In the genomic region with DNA sequence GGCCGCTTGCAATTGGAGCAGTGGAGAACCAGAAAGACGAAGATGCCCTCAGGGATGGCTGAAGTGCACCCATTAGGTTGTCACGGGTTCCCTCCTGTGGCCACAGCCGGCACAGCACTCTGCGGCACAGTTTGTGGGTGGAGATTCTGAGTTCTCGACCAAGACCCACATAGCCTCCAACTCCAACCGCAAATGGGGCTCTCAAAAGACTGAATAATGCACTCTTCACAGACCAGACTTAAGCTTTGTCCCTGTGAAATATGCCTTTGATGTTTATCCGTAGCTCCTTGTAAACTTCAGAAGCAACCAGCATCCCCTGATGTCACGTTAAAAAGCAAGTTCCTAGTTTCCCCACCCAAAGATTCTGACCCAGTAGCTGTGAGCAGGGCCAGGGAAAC, we compare ENCODE assay signal across 9 cellular contexts. TPM values are rescaled to one million over a fixed set of nuclear protein-coding genes. Genes with fewer than 3 reads are reported as not detected.
DNase-seq lines count a peak whose midpoint lies in the region; ATAC-seq and TF ChIP-seq lines count a peak whose summit lies in the region.
"Had no signal": no experiment of that assay in that cellular context is flagged by ENCODE, and none has a peak within 500 bp of the region (broad histone marks: within the 10 kb centered on the region; RNA-seq: fewer than 3 reads in every experiment).

No MANE protein-coding gene starts in this region.

- TF ChIP-seq CTCF in DND-41 (IDR thresholded peaks at IDR 0.05; ENCODE audit: borderline replicate concordance, extremely low read depth, low read length, poor library complexity, severe bottlenecking): peak; percentile 99
- peak; percentile 91 for TF ChIP-seq CTCF in Panc1 (IDR thresholded peaks at IDR 0.05)
- TF ChIP-seq CTCF in foreskin keratinocyte (conservative IDR thresholded peaks at IDR 0.05): peak; percentile 95
- TF ChIP-seq CTCF in tibial artery (IDR thresholded peaks at IDR 0.05): peak; percentile 89 to 91

- intact Hi-C loops in Panc1 (cut with micrococcal nuclease; ENCODE audit: unreplicated experiment) (loop anchor here (1.0 kb wide), 1 partner anchor 164 kb away; no protein-coding TSS in a partner anchor), tibial artery (cut with DNase I; ENCODE audit: low total_unique reads) (loop anchor here (10.0 kb wide), 2 partner anchors 162 to 262 kb away; no protein-coding TSS in a partner anchor)

- H3K27ac ChIP-seq in DND-41 (ENCODE audit: low read length): no peak overlapping the region
- no peak overlapping the region for H3K27ac ChIP-seq in Panc1 (ENCODE audit: low read length)
- H3K27ac ChIP-seq in foreskin keratinocyte: no peak overlapping the region
- H3K27ac ChIP-seq in tibial artery: no peak overlapping the region
- H3K27ac ChIP-seq: epithelial cell of prostate had no signal

- H3K9ac ChIP-seq in DND-41 (ENCODE audit: low read depth, low read length): no peak overlapping the region

- no peaks in the 10 kb centered on the region for H3K79me2 ChIP-seq in DND-41 (ENCODE audit: insufficient read depth, low read length)

- no TSS peak for BruUV-seq in Panc1 (replicated peaks; lab: Mats Ljungman, UMichigan)

- CTCF ChIA-PET in Panc1 (lab: Charles Lee): no interaction called here

- H3K4me2 ChIP-seq in DND-41 (ENCODE audit: insufficient read depth, low read length): no peak overlapping the region

- peak; percentile 81 for DNase-seq in DND-41
- DNase-seq in KBM-7: peak; percentile 65
- DNase-seq in Panc1 (ENCODE audit: low read depth, low spot score): peak; percentile 58
- peak; percentile 11 to 19 for DNase-seq in activated T-helper 1 cell treated with anti-CD3 and anti-CD28 coated beads, Interleukin-2, amount 50 U/mL, for 16 hours (ENCODE audit: low read depth in 1 of 2, low spot score in 1 of 2)
- DNase-seq in foreskin keratinocyte: peak in 1 of 2 donors; percentile 50
- DNase-seq in occipital lobe (lab: John Stamatoyannopoulos, UW): peak; percentile 39
- DNase-seq in tibial artery: peak; percentile 85 to 88

- no peaks in the 10 kb centered on the region for H4K20me1 ChIP-seq in DND-41 (ENCODE audit: insufficient read depth, low read length)

- H3K4me3 ChIP-seq in DND-41 (ENCODE audit: low read depth in 1 of 2, low read length in 2 of 2) (no peak overlapping the region), Panc1 (ENCODE audit: low read depth in 2 of 2, low read length in 2 of 2) (no peak overlapping the region), tibial artery (no peak overlapping the region)

- H3K4me1 ChIP-seq in DND-41 (ENCODE audit: insufficient read depth, low read length) (0 out of 2 replicates have a peak, but pooled peaks cover 3% of the 10 kb centered on the region), Panc1 (ENCODE audit: control insufficient read depth, insufficient read depth, low read length) (no peaks in the 10 kb centered on the region), foreskin keratinocyte (no peaks in the 10 kb centered on the region), tibial artery (peaks cover 0 to 7% (median 0%) of the 10 kb centered on the region in 4 donors)

- H3K9me3 ChIP-seq in DND-41 (ENCODE audit: insufficient read depth, low read length, severe bottlenecking) (no peaks in the 10 kb centered on the region), Panc1 (ENCODE audit: control insufficient read depth, insufficient read depth, low read depth, low read length) (no peaks in the 10 kb centered on the region), tibial artery (no peaks in the 10 kb centered on the region)

- peak; percentile 97 for ATAC-seq in DND-41 (ENCODE audit: insufficient read depth, low read depth)
- ATAC-seq in GM21717 (IDR thresholded peaks at IDR 0.05; ENCODE audit: unreplicated experiment): peak; percentile 91
- ATAC-seq in Panc1: peak; percentile 95
- peak; percentile 95 for ATAC-seq in foreskin keratinocyte

- H3K36me3 ChIP-seq in DND-41 (ENCODE audit: insufficient read depth, low read length) (no peaks in the 10 kb centered on the region), Panc1 (ENCODE audit: control insufficient read depth, insufficient read depth, low read length) (no peaks in the 10 kb centered on the region), tibial artery (no peaks in the 10 kb centered on the region)

- POLR2A ChIA-PET in Panc1 (lab: Charles Lee): no interaction called here

- H2AFZ ChIP-seq in DND-41 (ENCODE audit: low read depth, low read length): no peak overlapping the region

- H3K27me3 ChIP-seq in DND-41 (ENCODE audit: insufficient read depth, low read length, poor library complexity) (peaks cover 29% of the 10 kb centered on the region), Panc1 (ENCODE audit: control insufficient read depth, insufficient read depth, low read length) (no peaks in the 10 kb centered on the region; the same call in 1 of the 2 replicates), foreskin keratinocyte (no peaks in the 10 kb centered on the region), tibial artery (peaks cover 0 to 8% of the 10 kb centered on the region in 2 donors)

- in situ Hi-C loops in KBM-7 (cut with MboI; ENCODE audit: low pct_unique_long_range_greater_than_20kb, low sequenced_read_pairs): no loop called here
- in situ Hi-C loops in Panc1 (cut with HindIII; ENCODE audit: low pct_unique_long_range_greater_than_20kb, low sequenced_read_pairs): no loop called here

RNA-seq across cellular contexts. Expression of a gene that starts 0.9 kb away (rescaled TPM):
- not detected for total RNA-seq in Panc1 (2021; ENCODE audit: unreplicated experiment)
- not detected for polyA plus RNA-seq in Panc1 (2012; ENCODE audit: insufficient read length)
- not detected in 2 replicates for total RNA-seq in foreskin keratinocyte
- not detected in 2 replicates for polyA plus RNA-seq in foreskin keratinocyte
- total RNA-seq in occipital lobe: not detected

RNA-seq across cellular contexts. Expression of a gene that starts 31.1 kb away (rescaled TPM):
- total RNA-seq in Panc1 (2021; ENCODE audit: unreplicated experiment) (158 TPM), foreskin keratinocyte (203 and 226 TPM in 2 replicates), occipital lobe (104 TPM)
- 211 TPM for polyA plus RNA-seq in Panc1 (2012; ENCODE audit: insufficient read length)
- polyA plus RNA-seq in foreskin keratinocyte: 356 and 360 TPM in 2 replicates

RNA-seq across cellular contexts. Expression of a gene that starts 38.4 kb away (rescaled TPM):
- total RNA-seq in Panc1 (2021; ENCODE audit: unreplicated experiment) (not detected), foreskin keratinocyte (not detected in 2 replicates), occipital lobe (not detected)
- polyA plus RNA-seq in Panc1 (2012; ENCODE audit: insufficient read length): not detected
- not detected in 2 replicates for polyA plus RNA-seq in foreskin keratinocyte
